Comparison of ENCODE assay signal across 8 cellular contexts in genomic region chr5:154221371-154221896, GRCh38. TPM values are rescaled to one million over a fixed set of nuclear protein-coding genes. Genes with fewer than 3 reads are reported as not detected.
DNase-seq lines count a peak whose midpoint lies in the region; ATAC-seq and TF ChIP-seq lines count a peak whose summit lies in the region.

No MANE protein-coding gene starts in this region.

- peaks cover 17% of the 10 kb centered on the region for H3K36me3 Mint-ChIP-seq in central memory CD8-positive, alpha-beta T cell (ENCODE audit: insufficient read depth)
- H3K36me3 Mint-ChIP-seq in natural killer cell treated with Interleukin-12 subunit alpha and Interleukin-12 subunit beta and Interleukin-15 and Interleukin-18, amount 100 ng/mL, for 72 hours: peaks cover 2% of the 10 kb centered on the region

- H3K27me3 Mint-ChIP-seq in central memory CD8-positive, alpha-beta T cell: no peaks in the 10 kb centered on the region
- no peaks in the 10 kb centered on the region for H3K27me3 Mint-ChIP-seq in natural killer cell treated with Interleukin-12 subunit alpha and Interleukin-12 subunit beta and Interleukin-15 and Interleukin-18, amount 100 ng/mL, for 72 hours

- TF ChIP-seq CTCF in WERI-Rb-1 (IDR thresholded peaks at IDR 0.05; ENCODE audit: low read depth, low read length): no peak
- TF ChIP-seq CTCF in ovary (IDR thresholded peaks at IDR 0.05): no peak

- in situ Hi-C loops in Caki2 (cut with HindIII; ENCODE audit: low pct_unique_long_range_greater_than_20kb, low sequenced_read_pairs): no loop called here

- TF ChIP-seq POLR2A in ovary (IDR thresholded peaks at IDR 0.05): no peak

- no peaks in the 10 kb centered on the region for H3K9me3 Mint-ChIP-seq in central memory CD8-positive, alpha-beta T cell
- peaks cover 3% of the 10 kb centered on the region for H3K9me3 Mint-ChIP-seq in natural killer cell treated with Interleukin-12 subunit alpha and Interleukin-12 subunit beta and Interleukin-15 and Interleukin-18, amount 100 ng/mL, for 72 hours

- peak overlapping the region in 1 of 2 donors; percentile 81 for H3K27ac ChIP-seq in aorta (ENCODE audit: low read depth in 1 of 2, low read length in 2 of 2)
- H3K27ac ChIP-seq in WERI-Rb-1: no peak overlapping the region
- no peak overlapping the region for H3K27ac ChIP-seq in ovary

- intact Hi-C loops in aorta (cut with DNase I): loop anchor here in 1 of 2 donors (2.0 kb wide), 1 partner anchor 31 kb away; the partner anchor contains the start of gene GALNT10
- intact Hi-C loops in ovary (cut with DNase I): no loop called here

- H3K4me3 ChIP-seq in aorta (ENCODE audit: low read length in 2 of 2) (no peak overlapping the region), WERI-Rb-1 (ENCODE audit: low read depth, low read length) (no peak overlapping the region), ovary (no peak overlapping the region)

- H3K27me3 ChIP-seq in aorta (ENCODE audit: control insufficient read depth in 1 of 2, insufficient read depth in 2 of 2, low read length in 1 of 2) (no peaks in the 10 kb centered on the region), WERI-Rb-1 (ENCODE audit: insufficient read depth, low read depth, severe bottlenecking) (no peaks in the 10 kb centered on the region), ovary (no peaks in the 10 kb centered on the region)

- H3K9me3 ChIP-seq in aorta (ENCODE audit: control insufficient read depth, low read length) (no peaks in the 10 kb centered on the region), WERI-Rb-1 (ENCODE audit: severe bottlenecking) (no peaks in the 10 kb centered on the region), ovary (no peaks in the 10 kb centered on the region)

- peaks cover 57% of the 10 kb centered on the region for H3K4me1 Mint-ChIP-seq in central memory CD8-positive, alpha-beta T cell
- H3K4me1 Mint-ChIP-seq in natural killer cell treated with Interleukin-12 subunit alpha and Interleukin-12 subunit beta and Interleukin-15 and Interleukin-18, amount 100 ng/mL, for 72 hours (ENCODE audit: low read depth in 2 of 2): peaks cover 44 to 60% of the 10 kb centered on the region in 2 donors

- ATAC-seq in HG02885 (IDR thresholded peaks at IDR 0.05; ENCODE audit: poor library complexity, unreplicated experiment) (peak; percentile 77), aorta (ENCODE audit: low FRiP score) (peak; percentile 70)
- ATAC-seq in central memory CD8-positive, alpha-beta T cell (replicated peaks; ENCODE audit: extremely low read depth, poor library complexity, severe bottlenecking): peak; percentile 97
- ATAC-seq in natural killer cell treated with Interleukin-12 subunit alpha and Interleukin-12 subunit beta and Interleukin-15 and Interleukin-18, amount 100 ng/mL, for 72 hours: peak; percentile 93 to 95

- peak; percentile 36 for DNase-seq in Caki2 (ENCODE audit: low read depth)
- DNase-seq in UCSD-AML1 (lab: John Stamatoyannopoulos, UW; ENCODE audit: unreplicated experiment): peak; percentile 71
- peak in 1 of 2 donors; percentile 47 for DNase-seq in central memory CD8-positive, alpha-beta T cell (ENCODE audit: low spot score in 2 of 2)
- peak; percentile 81 for DNase-seq in natural killer cell treated with Interleukin-12 subunit alpha and Interleukin-12 subunit beta and Interleukin-15 and Interleukin-18, amount 100 ng/mL, for 72 hours (ENCODE audit: low spot score)
- DNase-seq in aorta: peak in 1 of 2 donors; percentile 82
- DNase-seq in WERI-Rb-1: no peak
- DNase-seq in ovary: no peak

- H3K4me1 ChIP-seq in aorta (ENCODE audit: control insufficient read depth in 1 of 2, insufficient read depth in 2 of 2, low read length in 2 of 2) (peaks cover 1 to 4% of the 10 kb centered on the region in 2 donors), ovary (ENCODE audit: insufficient read depth) (peaks cover 10% of the 10 kb centered on the region)

- H3K36me3 ChIP-seq in aorta (ENCODE audit: control insufficient read depth in 1 of 2, insufficient read depth in 2 of 2, low read length in 1 of 2): no peaks in the 10 kb centered on the region
- H3K36me3 ChIP-seq in WERI-Rb-1: no peaks in the 10 kb centered on the region
- no peaks in the 10 kb centered on the region for H3K36me3 ChIP-seq in ovary

- WGBS in aorta, 2 donors: 30 to 34% methylated on average over 8 of the region's 8 CpGs
- 48 to 80% (median 71%) methylated on average over 8 of the region's 8 CpGs for WGBS in ovary, 3 donors

- no peak overlapping the region for H3K4me3 Mint-ChIP-seq in central memory CD8-positive, alpha-beta T cell
- peak overlapping the region; percentile 28 for H3K4me3 Mint-ChIP-seq in natural killer cell treated with Interleukin-12 subunit alpha and Interleukin-12 subunit beta and Interleukin-15 and Interleukin-18, amount 100 ng/mL, for 72 hours

- no peak for TF ChIP-seq EP300 in ovary (IDR thresholded peaks at IDR 0.05)

- peak overlapping the region; percentile 96 for H3K27ac Mint-ChIP-seq in central memory CD8-positive, alpha-beta T cell (ENCODE audit: low read depth)
- H3K27ac Mint-ChIP-seq in natural killer cell treated with Interleukin-12 subunit alpha and Interleukin-12 subunit beta and Interleukin-15 and Interleukin-18, amount 100 ng/mL, for 72 hours: peak overlapping the region; percentile 92 to 97

RNA-seq across cellular contexts. Expression of gene GALNT10, which starts 30.9 kb away (rescaled TPM):
- 16.8 and 19.8 TPM in 2 replicates for total RNA-seq in Caki2 (2014; rRNA removed; shearing (Covaris generic); ENCODE audit: low replicate concordance)
- total RNA-seq in natural killer cell treated with Interleukin-12 subunit alpha and Interleukin-12 subunit beta and Interleukin-15 and Interleukin-18, amount 100 ng/mL, for 72 hours: 10 to 100 TPM; 32.2 to 44.1 TPM
- total RNA-seq in aorta (10 to 100 TPM; 42.9 to 44.2 TPM), ovary (100 to 1,000 TPM in 3 of 7 donors, 10 to 100 TPM in 4; 37.2 to 119 (median 88.7) TPM)
- polyA plus RNA-seq in aorta (10 to 100 TPM in 1 of 2 donors, 1 to 10 TPM in 1; 9.1 to 10.4 TPM), ovary (100 to 1,000 TPM in 1 of 2 donors, 10 to 100 TPM in 1; 34.5 to 206 TPM)

Comparison
In these comparisons a context has a peak if more than half of its experiments do, and no peak if none do; other contexts are left out.
1. DNase-seq: peak in Caki2 (single experiment), UCSD-AML1 (single experiment) and natural killer cell treated with Interleukin-12 subunit alpha and Interleukin-12 subunit beta and Interleukin-15 and Interleukin-18, amount 100 ng/mL, for 72 hours (single experiment); none in WERI-Rb-1 (single experiment) and ovary (0 of 5).
2. Peak in every context shown above with its lines, with median percentiles within 50 percentile points of each other: ATAC-seq.